ENCODE assay signal across 1 cellular context in genomic region chr17:8038954-8039610, GRCh38.
TF ChIP-seq lines count a peak whose summit lies in the region.

A gene with protein sequence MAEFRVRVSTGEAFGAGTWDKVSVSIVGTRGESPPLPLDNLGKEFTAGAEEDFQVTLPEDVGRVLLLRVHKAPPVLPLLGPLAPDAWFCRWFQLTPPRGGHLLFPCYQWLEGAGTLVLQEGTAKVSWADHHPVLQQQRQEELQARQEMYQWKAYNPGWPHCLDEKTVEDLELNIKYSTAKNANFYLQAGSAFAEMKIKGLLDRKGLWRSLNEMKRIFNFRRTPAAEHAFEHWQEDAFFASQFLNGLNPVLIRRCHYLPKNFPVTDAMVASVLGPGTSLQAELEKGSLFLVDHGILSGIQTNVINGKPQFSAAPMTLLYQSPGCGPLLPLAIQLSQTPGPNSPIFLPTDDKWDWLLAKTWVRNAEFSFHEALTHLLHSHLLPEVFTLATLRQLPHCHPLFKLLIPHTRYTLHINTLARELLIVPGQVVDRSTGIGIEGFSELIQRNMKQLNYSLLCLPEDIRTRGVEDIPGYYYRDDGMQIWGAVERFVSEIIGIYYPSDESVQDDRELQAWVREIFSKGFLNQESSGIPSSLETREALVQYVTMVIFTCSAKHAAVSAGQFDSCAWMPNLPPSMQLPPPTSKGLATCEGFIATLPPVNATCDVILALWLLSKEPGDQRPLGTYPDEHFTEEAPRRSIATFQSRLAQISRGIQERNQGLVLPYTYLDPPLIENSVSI (plus strand): TSS chr17:8039059. CDS start chr17:8039156, 97 bp downstream.

TF ChIP-seq in HepG2, 621 proteins besides CTCF, POLR2A, EP300 and RAD21 (continued from another document):
- TF ChIP-seq, protein P1, sequence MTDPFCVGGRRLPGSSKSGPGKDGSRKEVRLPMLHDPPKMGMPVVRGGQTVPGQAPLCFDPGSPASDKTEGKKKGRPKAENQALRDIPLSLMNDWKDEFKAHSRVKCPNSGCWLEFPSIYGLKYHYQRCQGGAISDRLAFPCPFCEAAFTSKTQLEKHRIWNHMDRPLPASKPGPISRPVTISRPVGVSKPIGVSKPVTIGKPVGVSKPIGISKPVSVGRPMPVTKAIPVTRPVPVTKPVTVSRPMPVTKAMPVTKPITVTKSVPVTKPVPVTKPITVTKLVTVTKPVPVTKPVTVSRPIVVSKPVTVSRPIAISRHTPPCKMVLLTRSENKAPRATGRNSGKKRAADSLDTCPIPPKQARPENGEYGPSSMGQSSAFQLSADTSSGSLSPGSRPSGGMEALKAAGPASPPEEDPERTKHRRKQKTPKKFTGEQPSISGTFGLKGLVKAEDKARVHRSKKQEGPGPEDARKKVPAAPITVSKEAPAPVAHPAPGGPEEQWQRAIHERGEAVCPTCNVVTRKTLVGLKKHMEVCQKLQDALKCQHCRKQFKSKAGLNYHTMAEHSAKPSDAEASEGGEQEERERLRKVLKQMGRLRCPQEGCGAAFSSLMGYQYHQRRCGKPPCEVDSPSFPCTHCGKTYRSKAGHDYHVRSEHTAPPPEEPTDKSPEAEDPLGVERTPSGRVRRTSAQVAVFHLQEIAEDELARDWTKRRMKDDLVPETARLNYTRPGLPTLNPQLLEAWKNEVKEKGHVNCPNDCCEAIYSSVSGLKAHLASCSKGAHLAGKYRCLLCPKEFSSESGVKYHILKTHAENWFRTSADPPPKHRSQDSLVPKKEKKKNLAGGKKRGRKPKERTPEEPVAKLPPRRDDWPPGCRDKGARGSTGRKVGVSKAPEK (CRISPR knock-in tag; IDR thresholded peaks at IDR 0.05; ENCODE audit: borderline replicate concordance) = no peak
- TF ChIP-seq ZNF34 (CRISPR knock-in tag; IDR thresholded peaks at IDR 0.05; ENCODE audit: borderline replicate concordance) = no peak
- TF ChIP-seq, protein P2, sequence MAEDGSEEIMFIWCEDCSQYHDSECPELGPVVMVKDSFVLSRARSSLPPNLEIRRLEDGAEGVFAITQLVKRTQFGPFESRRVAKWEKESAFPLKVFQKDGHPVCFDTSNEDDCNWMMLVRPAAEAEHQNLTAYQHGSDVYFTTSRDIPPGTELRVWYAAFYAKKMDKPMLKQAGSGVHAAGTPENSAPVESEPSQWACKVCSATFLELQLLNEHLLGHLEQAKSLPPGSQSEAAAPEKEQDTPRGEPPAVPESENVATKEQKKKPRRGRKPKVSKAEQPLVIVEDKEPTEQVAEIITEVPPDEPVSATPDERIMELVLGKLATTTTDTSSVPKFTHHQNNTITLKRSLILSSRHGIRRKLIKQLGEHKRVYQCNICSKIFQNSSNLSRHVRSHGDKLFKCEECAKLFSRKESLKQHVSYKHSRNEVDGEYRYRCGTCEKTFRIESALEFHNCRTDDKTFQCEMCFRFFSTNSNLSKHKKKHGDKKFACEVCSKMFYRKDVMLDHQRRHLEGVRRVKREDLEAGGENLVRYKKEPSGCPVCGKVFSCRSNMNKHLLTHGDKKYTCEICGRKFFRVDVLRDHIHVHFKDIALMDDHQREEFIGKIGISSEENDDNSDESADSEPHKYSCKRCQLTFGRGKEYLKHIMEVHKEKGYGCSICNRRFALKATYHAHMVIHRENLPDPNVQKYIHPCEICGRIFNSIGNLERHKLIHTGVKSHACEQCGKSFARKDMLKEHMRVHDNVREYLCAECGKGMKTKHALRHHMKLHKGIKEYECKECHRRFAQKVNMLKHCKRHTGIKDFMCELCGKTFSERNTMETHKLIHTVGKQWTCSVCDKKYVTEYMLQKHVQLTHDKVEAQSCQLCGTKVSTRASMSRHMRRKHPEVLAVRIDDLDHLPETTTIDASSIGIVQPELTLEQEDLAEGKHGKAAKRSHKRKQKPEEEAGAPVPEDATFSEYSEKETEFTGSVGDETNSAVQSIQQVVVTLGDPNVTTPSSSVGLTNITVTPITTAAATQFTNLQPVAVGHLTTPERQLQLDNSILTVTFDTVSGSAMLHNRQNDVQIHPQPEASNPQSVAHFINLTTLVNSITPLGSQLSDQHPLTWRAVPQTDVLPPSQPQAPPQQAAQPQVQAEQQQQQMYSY (CRISPR knock-in tag; IDR thresholded peaks at IDR 0.05) = no peak
- no peak for TF ChIP-seq ZNF567 (CRISPR knock-in tag; IDR thresholded peaks at IDR 0.05; ENCODE audit: borderline replicate concordance)
- no peak for TF ChIP-seq NAIF1 (CRISPR knock-in tag; IDR thresholded peaks at IDR 0.05; ENCODE audit: borderline replicate concordance)
- no peak for TF ChIP-seq TRIM24 (CRISPR knock-in tag; IDR thresholded peaks at IDR 0.05)
- no peak for TF ChIP-seq ZBTB21 (CRISPR knock-in tag; IDR thresholded peaks at IDR 0.05)
- TF ChIP-seq THAP8 (CRISPR knock-in tag; IDR thresholded peaks at IDR 0.05; ENCODE audit: borderline replicate concordance) = no peak
- no peak for TF ChIP-seq ZFP36L1 (CRISPR knock-in tag; IDR thresholded peaks at IDR 0.05)
- TF ChIP-seq HOMEZ (CRISPR knock-in tag; IDR thresholded peaks at IDR 0.05; ENCODE audit: low read depth) = no peak
